In genomic region chr14:71515520-71515919, GRCh38 we compare ENCODE assay signal across 25 cellular contexts.
"Had no signal": no experiment of that assay in that cellular context is flagged by ENCODE, and none has a peak within 500 bp of the region (broad histone marks: within the 10 kb centered on the region; RNA-seq: fewer than 3 reads in every experiment).

No MANE protein-coding gene starts in this region.

- ATAC-seq: activated CD8-positive, alpha-beta T cell treated with anti-CD3 and anti-CD28 coated beads for 36 hours; Right ventricle myocardium inferior had no signal

- H3K4me3 Mint-ChIP-seq: activated CD8-positive, alpha-beta T cell treated with anti-CD3 and anti-CD28 coated beads for 36 hours; activated naive CD4-positive, alpha-beta T cell treated with anti-CD3 and anti-CD28 coated beads, Interleukin-2, amount 50 U/mL, for 24 hours; activated naive CD8-positive, alpha-beta T cell treated with anti-CD3 and anti-CD28 coated beads, Interleukin-2, amount 10 ng/mL, durations not matched to agents 7 days and 5 days; activated T-cell treated with anti-CD3 and anti-CD28 coated beads, Interleukin-2, amount 50 U/mL, for 24 hours had no signal

- H3K9me3 Mint-ChIP-seq: activated CD8-positive, alpha-beta T cell treated with anti-CD3 and anti-CD28 coated beads for 36 hours; activated naive CD4-positive, alpha-beta T cell treated with anti-CD3 and anti-CD28 coated beads, Interleukin-2, amount 50 U/mL, for 24 hours had no signal

- H3K27ac Mint-ChIP-seq: activated CD8-positive, alpha-beta T cell treated with anti-CD3 and anti-CD28 coated beads for 36 hours; activated naive CD4-positive, alpha-beta T cell treated with anti-CD3 and anti-CD28 coated beads, Interleukin-2, amount 50 U/mL, for 24 hours; activated naive CD8-positive, alpha-beta T cell treated with anti-CD3 and anti-CD28 coated beads, Interleukin-2, amount 10 ng/mL, durations not matched to agents 7 days and 5 days; activated T-cell treated with anti-CD3 and anti-CD28 coated beads, Interleukin-2, amount 50 U/mL, for 24 hours; activated T-helper 2 cell treated with anti-CD3 and anti-CD28 coated beads, Interferon-gamma antibody, Interleukin-2, Interleukin-4, amounts not matched to agents 10 μg/mL and 5 μg/mL and 100 μg/mL, durations not matched to agents 14 hours and 24 hours and 36 hours had no signal

- DNase-seq: activated CD4-positive, alpha-beta T cell treated with anti-CD3 and anti-CD28 coated beads for 1 hour; activated CD4-positive, alpha-beta T cell treated with anti-CD3 and anti-CD28 coated beads for 48 hours; activated CD4-positive, CD25-positive, alpha-beta regulatory T cell; activated CD8-positive, alpha-beta T cell treated with anti-CD3 and anti-CD28 coated beads for 36 hours; activated gamma-delta T cell; activated naive CD4-positive, alpha-beta T cell treated with Interleukin-2 at 50 U/mL for 16 hours; activated naive CD8-positive, alpha-beta T cell treated with anti-CD3 and anti-CD28 coated beads, Interleukin-2, amount 10 ng/mL, durations not matched to agents 7 days and 5 days; activated T-cell treated with anti-CD3 and anti-CD28 coated beads, Interleukin-2, amount 50 U/mL, for 24 hours; cerebellar nuclear complex; NCI-H1417 treated with DMSO at 0.1 percent for 48 hours; NCI-H187 treated with DMSO at 0.1 percent for 48 hours; NCI-H2171 treated with DMSO at 0.1 percent for 48 hours; NCI-H2227 treated with DMSO at 0.1 percent for 48 hours; NCI-H510A treated with DMSO at 0.1 percent for 48 hours; NCI-H526 treated with DMSO at 0.1 percent for 48 hours; NCI-H774; PC-9; SIG-M5; T1000; WERI-Rb-1 had no signal

- H3K4me1 Mint-ChIP-seq: activated naive CD8-positive, alpha-beta T cell treated with anti-CD3 and anti-CD28 coated beads, Interleukin-2, amount 10 ng/mL, durations not matched to agents 7 days and 5 days had no signal

- H3K9me3 ChIP-seq: ascending aorta, breast epithelium had no signal

- H3K4me3 ChIP-seq: ascending aorta, breast epithelium, PC-9 had no signal

- H3K36me3 ChIP-seq: breast epithelium had no signal

- H3K4me1 ChIP-seq: ascending aorta, breast epithelium had no signal

- H3K27me3 Mint-ChIP-seq: activated CD8-positive, alpha-beta T cell treated with anti-CD3 and anti-CD28 coated beads for 36 hours; activated naive CD4-positive, alpha-beta T cell treated with anti-CD3 and anti-CD28 coated beads, Interleukin-2, amount 50 U/mL, for 24 hours; activated naive CD8-positive, alpha-beta T cell treated with anti-CD3 and anti-CD28 coated beads, Interleukin-2, amount 10 ng/mL, durations not matched to agents 7 days and 5 days; activated T-cell treated with anti-CD3 and anti-CD28 coated beads, Interleukin-2, amount 50 U/mL, for 24 hours had no signal
